In genomic region chr6:45741437-45742166, GRCh38 we compare ENCODE assay signal across 8 cellular contexts.
DNase-seq lines count a peak whose midpoint lies in the region; ATAC-seq and TF ChIP-seq lines count a peak whose summit lies in the region.

No MANE protein-coding gene starts in this region.

- H3K4me3 ChIP-seq in SK-N-MC: peak overlapping the region; percentile 37
- H3K4me3 ChIP-seq in hepatocyte: no peak overlapping the region

- H3K79me2 ChIP-seq in hepatocyte: no peaks in the 10 kb centered on the region

- H3K9me3 Mint-ChIP-seq in HFFc6: no peaks in the 10 kb centered on the region

- H3K27ac Mint-ChIP-seq in HFFc6: no peak overlapping the region

- peaks cover 4% of the 10 kb centered on the region for H3K4me1 ChIP-seq in hepatocyte (ENCODE audit: insufficient read depth)
- H3K4me1 ChIP-seq in foreskin keratinocyte: no peaks in the 10 kb centered on the region

- no peak overlapping the region for H3K9ac ChIP-seq in SK-N-MC (ENCODE audit: insufficient read length)

- H3K4me2 ChIP-seq in hepatocyte: peak overlapping the region; percentile 8

- WGBS in hepatocyte (ENCODE audit: low lambda C conversion rate, missing lambda C conversion rate): 63% methylated on average over 9 of the region's 9 CpGs

- TF ChIP-seq CTCF in hepatocyte (IDR thresholded peaks at IDR 0.05; ENCODE audit: poor library complexity): no peak
- no peak for TF ChIP-seq CTCF in foreskin keratinocyte (conservative IDR thresholded peaks at IDR 0.05)
- no peak for TF ChIP-seq CTCF in HFFc6 (IDR thresholded peaks at IDR 0.05)

- no peaks in the 10 kb centered on the region for H4K20me1 ChIP-seq in hepatocyte (ENCODE audit: insufficient read depth, poor library complexity, severe bottlenecking)

- H3K27me3 Mint-ChIP-seq in HFFc6 (ENCODE audit: insufficient read depth): peaks cover 8% of the 10 kb centered on the region; the same call in 1 of the 2 replicates

- H2AFZ ChIP-seq in hepatocyte: no peak overlapping the region

- no peak overlapping the region for H3K4me3 Mint-ChIP-seq in HFFc6

- H3K27ac ChIP-seq in SK-N-MC (peak overlapping the region; percentile 62), hepatocyte (no peak overlapping the region), foreskin keratinocyte (no peak overlapping the region)

- no peak for DNase-seq in SK-N-MC (ENCODE audit: low read depth, low spot score)
- DNase-seq in hepatocyte (ENCODE audit: low spot score): no peak
- DNase-seq in foreskin keratinocyte: no peak
- DNase-seq in NCI-H1694 treated with DMSO at 0.1 percent for 48 hours (lab: John Stamatoyannopoulos, UW): no peak
- no peak for DNase-seq in HFFc6
- no peak for DNase-seq in activated gamma-delta T cell (lab: John Stamatoyannopoulos, UW)

- no peaks in the 10 kb centered on the region for H3K9me3 ChIP-seq in SK-N-MC (ENCODE audit: low read depth, low read length)
- H3K9me3 ChIP-seq in hepatocyte (ENCODE audit: low read depth): no peaks in the 10 kb centered on the region

- ATAC-seq in GM18508 (IDR thresholded peaks at IDR 0.05; ENCODE audit: insufficient read depth, unreplicated experiment) (peak; percentile 46), HG02763 (IDR thresholded peaks at IDR 0.05; ENCODE audit: unreplicated experiment) (peak; percentile 45), foreskin keratinocyte (no peak)

- H3K36me3 ChIP-seq in SK-N-MC (ENCODE audit: insufficient read depth, low read length): no peaks in the 10 kb centered on the region
- H3K36me3 ChIP-seq in hepatocyte (replicated peaks; ENCODE audit: insufficient read depth, low read depth): no peaks in the 10 kb centered on the region

- peaks cover 22% of the 10 kb centered on the region for H3K4me1 Mint-ChIP-seq in HFFc6 (ENCODE audit: low read depth)

- H3K36me3 Mint-ChIP-seq in HFFc6 (ENCODE audit: low read depth): no peaks in the 10 kb centered on the region

- H3K9me2 ChIP-seq in hepatocyte (replicated peaks; ENCODE audit: insufficient read depth): no peaks in the 10 kb centered on the region

- H3K27me3 ChIP-seq in hepatocyte (no peaks in the 10 kb centered on the region), foreskin keratinocyte (no peaks in the 10 kb centered on the region)
